Comparison of ENCODE assay signal across 1 cellular context in genomic region chr17:8120520-8121443, GRCh38.
TF ChIP-seq lines count a peak whose summit lies in the region.

No MANE protein-coding gene starts in this region.

TF ChIP-seq in HepG2, 621 proteins besides CTCF, POLR2A, EP300 and RAD21 (continues in another document):
- TF ChIP-seq SNAPC2 (CRISPR knock-in tag; IDR thresholded peaks at IDR 0.05) (0 out of 2 replicates have a peak, but pooled peaks have one; percentile 50), MYPOP (CRISPR knock-in tag; IDR thresholded peaks at IDR 0.05) (peak; percentile 74), MXD3 (CRISPR knock-in tag; IDR thresholded peaks at IDR 0.05) (0 out of 2 replicates have a peak, but pooled peaks have one; percentile 36), YY1 (IDR thresholded peaks at IDR 0.05; ENCODE audit: insufficient read depth, insufficient replicate concordance, low read depth, low read length) (peak; percentile 46), GABPB1 (CRISPR knock-in tag; IDR thresholded peaks at IDR 0.05) (peak; percentile 65), PRDM10 (CRISPR knock-in tag; IDR thresholded peaks at IDR 0.05; ENCODE audit: low read depth) (no peak), ZBED4 (CRISPR knock-in tag; IDR thresholded peaks at IDR 0.05; ENCODE audit: borderline replicate concordance) (0 out of 2 replicates have a peak, but pooled peaks have one; percentile 22), EZH2 (conservative IDR thresholded peaks at IDR 0.05; ENCODE audit: low read depth, low read length) (no peak), RXRA (CRISPR knock-in tag; IDR thresholded peaks at IDR 0.05) (peak; percentile 38), ZC3H13 (CRISPR knock-in tag; IDR thresholded peaks at IDR 0.05) (no peak), NFRKB (IDR thresholded peaks at IDR 0.05) (no peak), SALL1 (CRISPR knock-in tag; IDR thresholded peaks at IDR 0.05) (peak; percentile 18; the same call in 1 of the 2 replicates), ZNF768 (CRISPR knock-in tag; IDR thresholded peaks at IDR 0.05) (0 out of 2 replicates have a peak, but pooled peaks have one; percentile 49), ZNF501 (CRISPR knock-in tag; IDR thresholded peaks at IDR 0.05) (0 out of 2 replicates have a peak, but pooled peaks have one; percentile 21), ZFP37 (CRISPR knock-in tag; IDR thresholded peaks at IDR 0.05; ENCODE audit: borderline replicate concordance) (peak; percentile 31; the same call in 1 of the 2 replicates), HNRNPLL (IDR thresholded peaks at IDR 0.05; ENCODE audit: low read depth, low read length, poor library complexity, severe bottlenecking) (peak; percentile 35), GTF3A (CRISPR knock-in tag; conservative IDR thresholded peaks at IDR 0.05) (0 out of 2 replicates have a peak, but pooled peaks have one; percentile 8), CHD4 (IDR thresholded peaks at IDR 0.05; ENCODE audit: borderline replicate concordance, low read length) (peak; percentile 94; the same call in 1 of the 2 replicates), ZNF337 (CRISPR knock-in tag; IDR thresholded peaks at IDR 0.05; ENCODE audit: borderline replicate concordance, low read depth) (no peak), MIER3 (CRISPR knock-in tag; IDR thresholded peaks at IDR 0.05; ENCODE audit: borderline replicate concordance) (0 out of 2 replicates have a peak, but pooled peaks have one; percentile 6), PCBP2 (optimal IDR thresholded peaks at IDR 0.05; ENCODE audit: low read depth, low read length, poor library complexity, severe bottlenecking) (peak; percentile 58), MAX (IDR thresholded peaks at IDR 0.05) (peak; percentile 36; the same call in 1 of the 2 replicates), MBNL3 (CRISPR knock-in tag; conservative IDR thresholded peaks at IDR 0.05) (no peak), ZNF264 (CRISPR knock-in tag; IDR thresholded peaks at IDR 0.05) (peak; percentile 36; the same call in 1 of the 2 replicates), ZBTB25 (CRISPR knock-in tag; IDR thresholded peaks at IDR 0.05) (peak; percentile 1; the same call in 1 of the 2 replicates), CC2D1A (CRISPR knock-in tag; IDR thresholded peaks at IDR 0.05) (0 out of 2 replicates have a peak, but pooled peaks have one; percentile 32), IKZF1 (IDR thresholded peaks at IDR 0.05) (no peak), THAP9 (CRISPR knock-in tag; IDR thresholded peaks at IDR 0.05; ENCODE audit: borderline replicate concordance) (peak; percentile 83; the same call in 1 of the 2 replicates), ZMYM3 (CRISPR knock-in tag; IDR thresholded peaks at IDR 0.05) (peak; percentile 91), KLF15 (CRISPR knock-in tag; IDR thresholded peaks at IDR 0.05; ENCODE audit: borderline replicate concordance) (no peak), CEBPG (CRISPR knock-in tag; IDR thresholded peaks at IDR 0.05) (peak; percentile 71), HBP1 (CRISPR knock-in tag; IDR thresholded peaks at IDR 0.05; ENCODE audit: low read depth) (peak; percentile 3; the same call in 1 of the 2 replicates), HHEX (CRISPR knock-in tag; IDR thresholded peaks at IDR 0.05) (no peak), IKZF5 (CRISPR knock-in tag; IDR thresholded peaks at IDR 0.05) (peak; percentile 9), HOXA3 (CRISPR knock-in tag; IDR thresholded peaks at IDR 0.05) (peak; percentile 43; the same call in 1 of the 2 replicates), ZNF543 (CRISPR knock-in tag; IDR thresholded peaks at IDR 0.05) (peak; percentile 70; the same call in 1 of the 2 replicates), GATAD1 (CRISPR knock-in tag; IDR thresholded peaks at IDR 0.05) (0 out of 2 replicates have a peak, but pooled peaks have one; percentile 15), TCF7L2 (IDR thresholded peaks at IDR 0.05; ENCODE audit: low read depth, low read length) (no peak), ZNF703 (CRISPR knock-in tag; IDR thresholded peaks at IDR 0.05; ENCODE audit: borderline replicate concordance) (peak; percentile 61; the same call in 1 of the 2 replicates), BCL6 (CRISPR knock-in tag; IDR thresholded peaks at IDR 0.05) (peak; percentile 27; the same call in 1 of the 2 replicates), CENPT (CRISPR knock-in tag; IDR thresholded peaks at IDR 0.05; ENCODE audit: low read depth) (0 out of 2 replicates have a peak, but pooled peaks have one; percentile 53), ZNF878 (CRISPR knock-in tag; IDR thresholded peaks at IDR 0.05) (0 out of 2 replicates have a peak, but pooled peaks have one; percentile 15), ZFP62 (CRISPR knock-in tag; IDR thresholded peaks at IDR 0.05) (no peak), ZNF629 (CRISPR knock-in tag; conservative IDR thresholded peaks at IDR 0.05) (no peak), HDAC1 (CRISPR knock-in tag; IDR thresholded peaks at IDR 0.05) (peak; percentile 4; the same call in 1 of the 2 replicates), PHF21A (CRISPR knock-in tag; IDR thresholded peaks at IDR 0.05) (peak; percentile 45; the same call in 1 of the 2 replicates), ZBTB7B (CRISPR knock-in tag; IDR thresholded peaks at IDR 0.05) (0 out of 2 replicates have a peak, but pooled peaks have one; percentile 46), ZNF704 (CRISPR knock-in tag; IDR thresholded peaks at IDR 0.05; ENCODE audit: borderline replicate concordance) (peak; percentile 47; the same call in 1 of the 2 replicates)
